In genomic region chr17:29007456-29008455, GRCh38 we compare ENCODE assay signal across 11 cellular contexts. TPM values are rescaled to one million over a fixed set of nuclear protein-coding genes. Genes with fewer than 3 reads are reported as not detected.
DNase-seq lines count a peak whose midpoint lies in the region; ATAC-seq lines count a peak whose summit lies in the region.
"Had no signal": no experiment of that assay in that cellular context is flagged by ENCODE, and none has a peak within 500 bp of the region (broad histone marks: within the 10 kb centered on the region; RNA-seq: fewer than 3 reads in every experiment).

No MANE protein-coding gene starts in this region.

- DNase-seq in NCI-H526 (lab: John Stamatoyannopoulos, UW): peak; percentile 35 to 52
- DNase-seq in NCI-H526 treated with DMSO at 0.1 percent for 48 hours (lab: John Stamatoyannopoulos, UW): no peak
- peak; percentile 44 for DNase-seq in NCI-H82 treated with DMSO at 0.1 percent for 48 hours (lab: John Stamatoyannopoulos, UW; ENCODE audit: unreplicated experiment)
- peak; percentile 40 for DNase-seq in stromal cell of bone marrow (ENCODE audit: low read depth)
- no peak for DNase-seq in activated gamma-delta T cell (lab: John Stamatoyannopoulos, UW)
- DNase-seq in substantia nigra (lab: John Stamatoyannopoulos, UW): no peak
- DNase-seq in occipital lobe (lab: John Stamatoyannopoulos, UW): no peak
- DNase-seq: aorta; stimulated activated CD4-positive, alpha-beta T cell treated with anti-CD3 and anti-CD28 coated beads, Interleukin-2, amount 100 ng/mL, for 48 hours had no signal

- peak; percentile 73 for ATAC-seq in esophagus mucosa

- H3K27ac ChIP-seq in substantia nigra (ENCODE audit: low read depth, low read length, poor library complexity, severe bottlenecking): no peak overlapping the region
- H3K27ac ChIP-seq: neutrophil had no signal

RNA-seq across cellular contexts. Expression of gene SEZ6, which starts 1.9 kb away (rescaled TPM):
- not detected for total RNA-seq in esophagus mucosa
- 36.2 TPM for total RNA-seq in occipital lobe
- total RNA-seq: aorta had no signal

RNA-seq across cellular contexts. Expression of gene PIPOX, which starts 35.2 kb away (rescaled TPM):
- 0.64 TPM for total RNA-seq in esophagus mucosa
- 4.1 TPM for total RNA-seq in occipital lobe

RNA-seq across cellular contexts. Expression of gene PHF12, which starts 56.4 kb away (rescaled TPM):
- total RNA-seq in esophagus mucosa (14.2 TPM), occipital lobe (44.8 TPM)

Comparison
In these comparisons a context has a peak if more than half of its experiments do, and no peak if none do; other contexts are left out.
1. DNase-seq: peak in NCI-H526 (2 of 2), NCI-H82 treated with DMSO at 0.1 percent for 48 hours (single experiment) and stromal cell of bone marrow (single experiment); none in NCI-H526 treated with DMSO at 0.1 percent for 48 hours (single experiment), activated gamma-delta T cell (single experiment), substantia nigra (0 of 49) and occipital lobe (single experiment).
2. RNA of gene SEZ6, which starts 1.9 kb away (total RNA-seq): 36.2 TPM in occipital lobe (single experiment); not detected in esophagus mucosa (single experiment); every median in the first group is over 10 times any median in the second.